15 cellular contexts compared by ENCODE assay signal in genomic region chr5:92565673-92566072, GRCh38.
DNase-seq lines count a peak whose midpoint lies in the region; ATAC-seq and TF ChIP-seq lines count a peak whose summit lies in the region.
"Had no signal": no experiment of that assay in that cellular context is flagged by ENCODE, and none has a peak within 500 bp of the region (broad histone marks: within the 10 kb centered on the region; RNA-seq: fewer than 3 reads in every experiment).

No MANE protein-coding gene starts in this region.

- H3K27ac ChIP-seq in GM23248 (no peak overlapping the region), HEK293 (ENCODE audit: extremely low read depth, low read depth, low read length) (no peak overlapping the region)

- H3K9me2 ChIP-seq in GM23248 (ENCODE audit: insufficient read depth), result no peaks in the 10 kb centered on the region

- H3K4me1 ChIP-seq in GM23248 (ENCODE audit: insufficient read depth) (peaks cover 22% of the 10 kb centered on the region), HEK293 (ENCODE audit: control insufficient read depth, insufficient read depth, low read length) (peaks cover 32% of the 10 kb centered on the region)

- H3K4me3 ChIP-seq in GM23248 (no peak overlapping the region), HEK293 (ENCODE audit: low read depth, low read length) (no peak overlapping the region)

- in situ Hi-C loops in GM23248 (cut with MboI), result no loop called here

- no peaks in the 10 kb centered on the region for H3K79me2 ChIP-seq in GM23248 (ENCODE audit: insufficient read depth)

- no peak for ATAC-seq in Right ventricle myocardium inferior

- POLR2A ChIA-PET in HEK293 (lab: Yijun Ruan, JAX), result no interaction called here

- H3K9ac ChIP-seq in GM23248, result no peak overlapping the region

- H3K4me2 ChIP-seq in GM23248 (ENCODE audit: unreplicated experiment), result no peak overlapping the region

- H3K36me3 ChIP-seq in GM23248 (ENCODE audit: low read depth) (no peaks in the 10 kb centered on the region), HEK293 (ENCODE audit: control insufficient read depth in 2 of 2, insufficient read depth in 1 of 2, low read length in 2 of 2) (no peaks in the 10 kb centered on the region)
- H3K36me3 ChIP-seq: BE2C had no signal

- no peaks in the 10 kb centered on the region for H4K20me1 ChIP-seq in GM23248 (ENCODE audit: insufficient read depth)

- H3K9me3 ChIP-seq in GM23248 (ENCODE audit: low read depth) (no peaks in the 10 kb centered on the region), HEK293 (ENCODE audit: control insufficient read depth, insufficient read depth, low read depth, low read length) (no peaks in the 10 kb centered on the region)
- H3K9me3 ChIP-seq: BE2C had no signal

- CTCF ChIA-PET in HEK293 (lab: Yijun Ruan, JAX), result interaction anchor here (0.6 kb wide), 2 partner anchors 73 to 1961 kb away, joined by 3 read pairs; no protein-coding TSS in a partner anchor

- H3K27me3 ChIP-seq in GM23248 (replicated peaks; ENCODE audit: insufficient read depth), result no peaks in the 10 kb centered on the region
- H3K27me3 ChIP-seq: BE2C had no signal

- no peak for TF ChIP-seq CTCF in HEK293 (tag by site-specific recombination; IDR thresholded peaks at IDR 0.05)

- 73 to 77% methylated on average over 3 of the region's 3 CpGs for WGBS in GM23248 (ENCODE audit: low coverage in 1 of 2, low lambda C conversion rate in 2 of 2, missing lambda C conversion rate in 2 of 2), 2 experiments

- DNase-seq in GM23248, result no peak
- peak; percentile 80 for DNase-seq in NCI-H82 (lab: John Stamatoyannopoulos, UW)
- peak; percentile 76 for DNase-seq in cerebellar cortex (ENCODE audit: low spot score)
- DNase-seq in Right ventricle myocardium inferior (ENCODE audit: missing footprints), result no peak
- no peak for DNase-seq in NCI-H1930 (lab: John Stamatoyannopoulos, UW)
- DNase-seq in middle frontal gyrus (ENCODE audit: extremely low spot score, low spot score), result no peak
- DNase-seq: BE2C; C1 segment of cervical spinal cord; CD4-positive, CD25-positive, alpha-beta regulatory T cell; CD8-positive, alpha-beta memory T cell; COR-L47; GDM1; H9; KG1 had no signal

- H2AFZ ChIP-seq in GM23248, result 0 out of 2 replicates have a peak overlapping the region, but pooled peaks have one; percentile 9

- intact Hi-C loops in Right ventricle myocardium inferior (cut with DNase I), result no loop called here

- peaks cover 16% of the 10 kb centered on the region for H3F3A ChIP-seq in GM23248 (ENCODE audit: insufficient read depth)

TF ChIP-seq in HEK293, 187 proteins besides CTCF, POLR2A, EP300 and RAD21 (continues in another document):
- TF ChIP-seq KLF7 (tag by site-specific recombination; IDR thresholded peaks at IDR 0.05; ENCODE audit: borderline replicate concordance) (no peak), ZNF692 (tag by site-specific recombination; IDR thresholded peaks at IDR 0.05) (no peak), ZSCAN5A (tag by site-specific recombination; IDR thresholded peaks at IDR 0.05) (no peak), ZBTB17 (tag by site-specific recombination; IDR thresholded peaks at IDR 0.05) (peak; percentile 64), ZNF626 (tag by site-specific recombination; IDR thresholded peaks at IDR 0.05) (no peak), GFI1B (tag by site-specific recombination; IDR thresholded peaks at IDR 0.05) (peak; percentile 51; the same call in 1 of the 2 replicates), GLIS2 (tag by site-specific recombination; IDR thresholded peaks at IDR 0.05) (no peak), ZSCAN30 (tag by site-specific recombination; IDR thresholded peaks at IDR 0.05) (peak; percentile 59; the same call in 1 of the 2 replicates), ZNF449 (tag by site-specific recombination; IDR thresholded peaks at IDR 0.05) (no peak), ZSCAN23 (tag by site-specific recombination; IDR thresholded peaks at IDR 0.05) (peak; percentile 11; the same call in 1 of the 2 replicates), ZNF501 (tag by site-specific recombination; IDR thresholded peaks at IDR 0.05) (0 out of 2 replicates have a peak, but pooled peaks have one; percentile 68), IKZF3 (tag by site-specific recombination; IDR thresholded peaks at IDR 0.05) (0 out of 2 replicates have a peak, but pooled peaks have one; percentile 42), ZSCAN16 (tag by site-specific recombination; IDR thresholded peaks at IDR 0.05) (no peak), TSHZ1 (tag by site-specific recombination; IDR thresholded peaks at IDR 0.05; ENCODE audit: borderline replicate concordance) (peak; percentile 19; the same call in 1 of the 2 replicates), ZBTB44 (tag by site-specific recombination; IDR thresholded peaks at IDR 0.05) (peak; percentile 83), ZNF248 (tag by site-specific recombination; IDR thresholded peaks at IDR 0.05) (no peak), MEIS1 (CRISPR knock-in tag; IDR thresholded peaks at IDR 0.05; ENCODE audit: borderline replicate concordance) (no peak), ZNF707 (tag by site-specific recombination; IDR thresholded peaks at IDR 0.05) (no peak), ZNF175 (tag by site-specific recombination; IDR thresholded peaks at IDR 0.05) (no peak)

Comparison
In these comparisons a context has a peak if more than half of its experiments do, and no peak if none do; other contexts are left out.
1. DNase-seq: peak in NCI-H82 (single experiment) and cerebellar cortex (single experiment); none in GM23248 (single experiment), Right ventricle myocardium inferior (single experiment), NCI-H1930 (0 of 2) and middle frontal gyrus (single experiment).